Comparison of ENCODE assay signal across 26 cellular contexts in genomic region chr6:43301081-43301870, GRCh38. TPM values are rescaled to one million over a fixed set of nuclear protein-coding genes. Genes with fewer than 3 reads are reported as not detected.
"Had no signal": no experiment of that assay in that cellular context is flagged by ENCODE, and none has a peak within 500 bp of the region (broad histone marks: within the 10 kb centered on the region; RNA-seq: fewer than 3 reads in every experiment).

No MANE protein-coding gene starts in this region.

- H3K4me1 ChIP-seq: spleen, upper lobe of left lung had no signal

- DNase-seq: activated CD4-positive, alpha-beta T cell treated with anti-CD3 and anti-CD28 coated beads, Interleukin-2, amount 50 U/mL, for 4 hours; activated CD8-positive, alpha-beta memory T cell treated with anti-CD3 and anti-CD28 coated beads, Interleukin-2, amount 50 U/mL, for 48 hours; activated naive CD4-positive, alpha-beta T cell treated with anti-CD3 and anti-CD28 coated beads, Interleukin-2, amount 50 U/mL, for 16 hours; activated naive CD8-positive, alpha-beta T cell treated with anti-CD3 and anti-CD28 coated beads, Interleukin-2, amount 50 U/mL, for 24 hours; activated T-cell treated with anti-CD3 and anti-CD28 coated beads, Interleukin-2, amount 50 U/mL, for 48 hours; body of pancreas; effector CD4-positive, alpha-beta T cell; foreskin fibroblast; heart right ventricle; mucosa of descending colon; nephron progenitor cell; occipital lobe; retina; spleen; stimulated activated CD4-positive, alpha-beta T cell treated with anti-CD3 and anti-CD28 coated beads, Interleukin-4, amount 100 ng/mL, for 1 hour; stimulated activated naive CD4-positive, alpha-beta T cell treated with Interleukin-2 at 50 U/mL for 16 hours; T1000; upper lobe of left lung had no signal

- H3K9me3 ChIP-seq: body of pancreas, heart right ventricle, mucosa of descending colon, spleen, thoracic aorta, upper lobe of left lung had no signal

- H3K27me3 ChIP-seq: body of pancreas, cardiac muscle cell, upper lobe of left lung had no signal

- ATAC-seq: activated naive CD8-positive, alpha-beta T cell treated with anti-CD3 and anti-CD28 coated beads, Interleukin-2, amount 50 U/mL, for 24 hours; body of pancreas; heart right ventricle; mucosa of descending colon; WTC11 had no signal

- H3K27ac ChIP-seq: body of pancreas, cardiac muscle cell, heart right ventricle, spleen, thoracic aorta, upper lobe of left lung had no signal

- H3K4me3 ChIP-seq: body of pancreas, cardiac muscle cell, heart right ventricle, mucosa of descending colon, spleen, thoracic aorta, upper lobe of left lung had no signal

- FAIRE-seq: endometrium had no signal

- H3K36me3 ChIP-seq: cardiac muscle cell, heart right ventricle, spleen, thoracic aorta, upper lobe of left lung had no signal

RNA-seq across cellular contexts. Expression of gene SLC22A7, which starts 3.2 kb away (rescaled TPM):
- total RNA-seq: activated CD8-positive, alpha-beta memory T cell treated with anti-CD3 and anti-CD28 coated beads for 36 hours; body of pancreas; cardiac muscle cell; epithelial cell of proximal tubule; fibroblast of lung; lower leg skin; spleen; thoracic aorta; upper lobe of left lung; WTC11 had no signal
- polyA plus RNA-seq: fibroblast of lung, spleen had no signal

RNA-seq across cellular contexts. Expression of gene CRIP3, which starts 7.3 kb away (rescaled TPM):
- total RNA-seq: body of pancreas, epithelial cell of proximal tubule, fibroblast of lung, thoracic aorta had no signal
- polyA plus RNA-seq: fibroblast of lung had no signal

RNA-seq across cellular contexts. Expression of gene TTBK1, which starts 58.0 kb away (rescaled TPM):
- total RNA-seq: thoracic aorta had no signal
- polyA plus RNA-seq: fibroblast of lung had no signal
